ENCODE assay signal across 1 cellular context in the genomic region with DNA sequence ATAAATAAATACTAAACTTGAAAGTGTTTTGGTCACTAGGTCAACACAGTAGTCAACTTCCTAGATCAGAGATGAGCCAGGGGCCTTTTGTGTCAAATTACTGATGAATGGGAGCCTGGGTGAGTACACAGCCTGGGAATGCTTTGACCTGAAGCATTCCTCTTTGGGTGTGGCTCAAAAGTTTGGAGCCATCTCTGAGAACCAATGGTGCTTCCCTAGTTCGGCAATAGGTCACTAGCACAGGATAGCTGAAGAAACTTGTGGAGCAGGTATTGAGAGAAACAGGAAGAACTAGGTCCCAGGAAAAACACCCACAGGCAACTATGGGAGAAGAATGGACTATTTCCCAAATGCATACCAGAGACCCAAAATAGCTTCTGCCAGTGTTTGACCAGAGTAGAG.
TF ChIP-seq lines count a peak whose summit lies in the region.

No MANE protein-coding gene starts in this region.

TF ChIP-seq in HepG2, 621 proteins besides CTCF, POLR2A, EP300 and RAD21:
- TF ChIP-seq ADNP (CRISPR knock-in tag; IDR thresholded peaks at IDR 0.05) = no peak
- TF ChIP-seq LCORL (IDR thresholded peaks at IDR 0.05) = no peak
- peak; percentile 53; the same call in 1 of the 2 replicates for TF ChIP-seq LCORL (CRISPR knock-in tag; IDR thresholded peaks at IDR 0.05)
- TF ChIP-seq SALL1 (CRISPR knock-in tag; IDR thresholded peaks at IDR 0.05) = peak; percentile 42; the same call in 1 of the 2 replicates
- no peak for TF ChIP-seq ZNF768 (CRISPR knock-in tag; IDR thresholded peaks at IDR 0.05)
- TF ChIP-seq HNF1B (CRISPR knock-in tag; IDR thresholded peaks at IDR 0.05) = 0 out of 2 replicates have a peak, but pooled peaks have one; percentile 34
- TF ChIP-seq RERE (CRISPR knock-in tag; IDR thresholded peaks at IDR 0.05; ENCODE audit: low read depth) = no peak
- TF ChIP-seq ZNF142 (CRISPR knock-in tag; IDR thresholded peaks at IDR 0.05) = no peak
- no peak for TF ChIP-seq ZNF317 (CRISPR knock-in tag; IDR thresholded peaks at IDR 0.05)
- TF ChIP-seq ZNF740 (CRISPR knock-in tag; IDR thresholded peaks at IDR 0.05) = no peak
- TF ChIP-seq CREM (IDR thresholded peaks at IDR 0.05) = 0 out of 2 replicates have a peak, but pooled peaks have one; percentile 35
- no peak for TF ChIP-seq CREM (CRISPR knock-in tag; IDR thresholded peaks at IDR 0.05)
- TF ChIP-seq FOXA1 (IDR thresholded peaks at IDR 0.05) = no peak
- TF ChIP-seq FOXA1 (CRISPR knock-in tag; IDR thresholded peaks at IDR 0.05) = 0 out of 2 replicates have a peak, but pooled peaks have one; percentile 20
- TF ChIP-seq BHLHE40 (IDR thresholded peaks at IDR 0.05; ENCODE audit: low read length) = no peak
- TF ChIP-seq ZNF282 (IDR thresholded peaks at IDR 0.05; ENCODE audit: partially characterized antibody) = no peak
- TF ChIP-seq ZBTB37 (CRISPR knock-in tag; IDR thresholded peaks at IDR 0.05) = no peak
- TF ChIP-seq MAFK (conservative IDR thresholded peaks at IDR 0.05 in 1 of 2, IDR thresholded peaks at IDR 0.05 in 1 of 2; ENCODE audit: low read length in 2 of 2) = no peak
- TF ChIP-seq FOXA3 (CRISPR knock-in tag; IDR thresholded peaks at IDR 0.05) = 0 out of 2 replicates have a peak, but pooled peaks have one; percentile 14
- no peak for TF ChIP-seq ZNF329 (CRISPR knock-in tag; IDR thresholded peaks at IDR 0.05; ENCODE audit: low read depth)
- TF ChIP-seq SAP130 (CRISPR knock-in tag; IDR thresholded peaks at IDR 0.05; ENCODE audit: low read depth) = peak; percentile 57
- TF ChIP-seq KDM5A (IDR thresholded peaks at IDR 0.05; ENCODE audit: borderline replicate concordance, low read length) = no peak
- TF ChIP-seq NR2F6 (IDR thresholded peaks at IDR 0.05) = no peak
- TF ChIP-seq NR2F6 (CRISPR knock-in tag; IDR thresholded peaks at IDR 0.05) = peak; percentile 34; the same call in 1 of the 2 replicates
- TF ChIP-seq ZNF263 (CRISPR knock-in tag; IDR thresholded peaks at IDR 0.05) = no peak
- no peak for TF ChIP-seq PAWR (CRISPR knock-in tag; IDR thresholded peaks at IDR 0.05; ENCODE audit: borderline replicate concordance)
- no peak for TF ChIP-seq XBP1 (CRISPR knock-in tag; IDR thresholded peaks at IDR 0.05)
- peak; percentile 51; the same call in 1 of the 2 replicates for TF ChIP-seq ARID5B (CRISPR knock-in tag; IDR thresholded peaks at IDR 0.05)
- TF ChIP-seq SOX13 (IDR thresholded peaks at IDR 0.05) = no peak
- TF ChIP-seq SOX13 (CRISPR knock-in tag; conservative IDR thresholded peaks at IDR 0.05 in 1 of 2, IDR thresholded peaks at IDR 0.05 in 1 of 2) = peak in 1 of 2 experiments; percentile 28; a peak in 1 of 4 replicates
- peak; percentile 61 for TF ChIP-seq TEAD3 (CRISPR knock-in tag; optimal IDR thresholded peaks at IDR 0.05; ENCODE audit: borderline replicate concordance)
- TF ChIP-seq CREB1 (IDR thresholded peaks at IDR 0.05) = no peak
- TF ChIP-seq CREB1 (CRISPR knock-in tag; IDR thresholded peaks at IDR 0.05) = peak; percentile 44; the same call in 1 of the 2 replicates
- no peak for TF ChIP-seq ARNT (IDR thresholded peaks at IDR 0.05)
- TF ChIP-seq ZSCAN31 (CRISPR knock-in tag; IDR thresholded peaks at IDR 0.05; ENCODE audit: low read depth) = no peak
- TF ChIP-seq AHR (CRISPR knock-in tag; IDR thresholded peaks at IDR 0.05) = no peak
- no peak for TF ChIP-seq NR2F1 (CRISPR knock-in tag; IDR thresholded peaks at IDR 0.05)
- TF ChIP-seq NCOR1 (IDR thresholded peaks at IDR 0.05; ENCODE audit: borderline replicate concordance, low read length) = no peak
- TF ChIP-seq KAT8 (CRISPR knock-in tag; IDR thresholded peaks at IDR 0.05) = no peak
- peak; percentile 67 for TF ChIP-seq MED1 (CRISPR knock-in tag; IDR thresholded peaks at IDR 0.05)
- TF ChIP-seq IRX3 (CRISPR knock-in tag; IDR thresholded peaks at IDR 0.05; ENCODE audit: borderline replicate concordance, low read depth) = no peak
- no peak for TF ChIP-seq SP5 (CRISPR knock-in tag; IDR thresholded peaks at IDR 0.05; ENCODE audit: borderline replicate concordance, low read depth)
- peak; percentile 26; the same call in 1 of the 2 replicates for TF ChIP-seq HMG20A (CRISPR knock-in tag; IDR thresholded peaks at IDR 0.05; ENCODE audit: borderline replicate concordance)
- TF ChIP-seq ATAD3A (CRISPR knock-in tag; IDR thresholded peaks at IDR 0.05) = no peak
- peak; percentile 43; the same call in 1 of the 2 replicates for TF ChIP-seq SIX1 (CRISPR knock-in tag; IDR thresholded peaks at IDR 0.05; ENCODE audit: borderline replicate concordance)
- no peak for TF ChIP-seq ARID2 (CRISPR knock-in tag; IDR thresholded peaks at IDR 0.05; ENCODE audit: borderline replicate concordance)
- peak; percentile 49 for TF ChIP-seq FOSL2 (CRISPR knock-in tag; IDR thresholded peaks at IDR 0.05)
- TF ChIP-seq ZNF878 (CRISPR knock-in tag; IDR thresholded peaks at IDR 0.05) = no peak
- TF ChIP-seq RARA (CRISPR knock-in tag; IDR thresholded peaks at IDR 0.05) = peak; percentile 52; the same call in 1 of the 2 replicates
- TF ChIP-seq SIX4 (CRISPR knock-in tag; IDR thresholded peaks at IDR 0.05) = 0 out of 2 replicates have a peak, but pooled peaks have one; percentile 46
- peak; percentile 58; the same call in 1 of the 2 replicates for TF ChIP-seq TCF7 (IDR thresholded peaks at IDR 0.05; ENCODE audit: low read depth)
